In genomic region chr12:7189398-7190267, GRCh38 we compare ENCODE assay signal across 1 cellular context.
A peak's percentile ranks its signal among the peaks of the same experiment; 100 is the strongest.
TF ChIP-seq lines count a peak whose summit lies in the region.

TSS of gene PEX5 (plus strand) at chr12:7189686. CDS start at chr12:7190378, 692 bp downstream.

TF ChIP-seq in K562, 482 proteins besides CTCF, POLR2A, EP300 and RAD21 (continued from another document and continues in another):
- TF ChIP-seq CHD7 (IDR thresholded peaks at IDR 0.05; ENCODE audit: low read depth, low read length) (no peak), TAL1 (IDR thresholded peaks at IDR 0.05) (no peak), ZHX1 (conservative IDR thresholded peaks at IDR 0.05; ENCODE audit: low read length) (no peak), MGA (IDR thresholded peaks at IDR 0.05) (peak; percentile 32; the same call in 1 of the 2 replicates), ELF2 (CRISPR knock-in tag; IDR thresholded peaks at IDR 0.05) (no peak), ZBTB7A (IDR thresholded peaks at IDR 0.05; ENCODE audit: borderline replicate concordance, control insufficient read depth, low read depth, low read length) (peak; percentile 52; the same call in 1 of the 2 replicates), MNT (conservative IDR thresholded peaks at IDR 0.05) (no peak), ZNF592 (IDR thresholded peaks at IDR 0.05) (no peak)
